19 cellular contexts compared by ENCODE assay signal in the genomic region with DNA sequence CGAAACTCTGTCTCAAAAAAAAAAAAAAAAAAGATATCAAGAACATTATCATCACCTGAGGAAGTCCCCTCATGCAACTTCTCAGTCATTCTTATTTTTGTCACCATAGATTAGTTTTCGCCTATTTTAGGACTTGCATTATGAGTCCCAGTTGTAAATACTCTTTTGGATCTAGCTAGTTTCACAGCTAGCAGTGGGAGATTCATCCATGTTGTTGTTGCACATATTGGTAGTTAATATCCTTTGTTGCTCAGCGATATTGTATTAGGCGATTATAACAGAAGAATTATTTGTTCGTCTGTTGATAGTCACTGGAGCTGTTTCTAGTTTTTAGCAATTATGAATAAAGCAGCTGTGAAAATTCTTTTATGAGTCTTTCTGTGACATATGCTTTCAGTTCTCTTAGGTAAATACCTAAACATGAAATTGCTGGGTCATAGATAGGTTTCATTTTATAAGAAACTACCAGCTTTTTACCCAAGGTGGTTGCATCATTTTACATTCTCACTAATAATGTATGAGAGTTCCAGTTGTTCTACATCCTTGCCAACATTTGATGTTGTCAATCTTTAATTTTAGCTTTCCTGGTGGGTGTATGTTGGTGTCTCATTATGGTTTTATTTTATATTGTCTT. TPM values are rescaled to one million over a fixed set of nuclear protein-coding genes. Genes with fewer than 3 reads are reported as not detected.
DNase-seq lines count a peak whose midpoint lies in the region; ATAC-seq, FAIRE-seq and TF ChIP-seq lines count a peak whose summit lies in the region.
"Had no signal": no experiment of that assay in that cellular context is flagged by ENCODE, and none has a peak within 500 bp of the region (broad histone marks: within the 10 kb centered on the region; RNA-seq: fewer than 3 reads in every experiment).

No MANE protein-coding gene starts in this region.

- H3K79me2 ChIP-seq in K562 (ENCODE audit: control insufficient read depth, insufficient read depth, low read length), result no peaks in the 10 kb centered on the region

- H3K9ac ChIP-seq in K562 (ENCODE audit: insufficient read depth in 1 of 2, low read depth in 2 of 2, low read length in 2 of 2), result no peak overlapping the region

- H3K4me3 ChIP-seq in A549 (no peak overlapping the region), K562 (no peak overlapping the region), WERI-Rb-1 (ENCODE audit: low read depth, low read length) (no peak overlapping the region)

- POLR2A ChIA-PET in A549 (lab: Yijun Ruan, JAX) (interaction anchor here (1.2 kb wide), 1 partner anchor 15 kb away, joined by 3 read pairs; no protein-coding TSS in a partner anchor), K562 (lab: Yijun Ruan, JAX) (interaction anchor here (0.6 to 1.5 kb wide), 4 partner anchors 9 to 209 kb away, joined by 3 to 5 read pairs (median 4); partner anchors contain the start of gene HEXIM1)

- peak overlapping the region; percentile 3; the same call in 1 of the 2 replicates for H2AFZ ChIP-seq in K562 (ENCODE audit: low read depth, low read length)

- no peak for TF ChIP-seq POLR2A in A549 (IDR thresholded peaks at IDR 0.05; ENCODE audit: low read length)
- no peak for TF ChIP-seq POLR2A in K562 (conservative IDR thresholded peaks at IDR 0.05)

- CTCF ChIA-PET in A549 (lab: Yijun Ruan, JAX) (interaction anchor here (0.6 to 4.7 kb wide), 11 partner anchors 10 to 123 kb away, joined by 3 to 43 read pairs (median 4); no protein-coding TSS in a partner anchor), K562 (lab: Yijun Ruan, JAX; ENCODE audit: low intra/inter-chr PET ratio) (no interaction called here)

- ATAC-seq in activated CD4-positive, CD25-positive, alpha-beta regulatory T cell treated with anti-CD3 and anti-CD28 coated beads, Interleukin-2, amount 50 U/mL, for 24 hours, result peak; percentile 70 to 78
- ATAC-seq in A549 (no peak), GM21717 (IDR thresholded peaks at IDR 0.05; ENCODE audit: unreplicated experiment) (peak; percentile 39), K562 (no peak), HG02840 (IDR thresholded peaks at IDR 0.05; ENCODE audit: low FRiP score, unreplicated experiment) (no peak), HG03108 (IDR thresholded peaks at IDR 0.05; ENCODE audit: unreplicated experiment) (no peak)

- H3K4me2 ChIP-seq in A549 (no peak overlapping the region), K562 (ENCODE audit: insufficient read depth, low read length) (no peak overlapping the region)

- TF ChIP-seq CTCF in A549 (IDR thresholded peaks at IDR 0.05) (no peak), K562 (IDR thresholded peaks at IDR 0.05 in 2 of 3, conservative IDR thresholded peaks at IDR 0.05 in 1 of 3; ENCODE audit: insufficient read depth in 2 of 3, low read depth in 1 of 3, low read length in 3 of 3) (no peak), WERI-Rb-1 (IDR thresholded peaks at IDR 0.05; ENCODE audit: low read depth, low read length) (no peak)

- TF ChIP-seq EP300 in A549 (IDR thresholded peaks at IDR 0.05), result no peak
- TF ChIP-seq EP300 in K562 (IDR thresholded peaks at IDR 0.05; ENCODE audit: low read length), result no peak

- no peaks in the 10 kb centered on the region for H3K36me3 ChIP-seq in K562 (ENCODE audit: control insufficient read depth, insufficient read depth, low read length)
- H3K36me3 ChIP-seq in WERI-Rb-1, result no peaks in the 10 kb centered on the region

- H3K27ac ChIP-seq in A549 (no peak overlapping the region), K562 (ENCODE audit: extremely low read depth, low read depth, low read length) (no peak overlapping the region), WERI-Rb-1 (no peak overlapping the region)
- H3K27ac ChIP-seq: 22Rv1 had no signal

- H3K4me1 ChIP-seq in A549, result peaks cover 10% of the 10 kb centered on the region; the same call in 2 of the 3 replicates
- peaks cover 0 to 6% of the 10 kb centered on the region in 2 experiments; a peak in 4 of 5 replicates for H3K4me1 ChIP-seq in K562 (replicated peaks in 1 of 2; ENCODE audit: control insufficient read depth in 2 of 2, insufficient read depth in 2 of 2, low read length in 2 of 2)

- TF ChIP-seq RAD21 in A549 (conservative IDR thresholded peaks at IDR 0.05 in 1 of 2, IDR thresholded peaks at IDR 0.05 in 1 of 2) (no peak), K562 (CRISPR knock-in tag; conservative IDR thresholded peaks at IDR 0.05 in 1 of 2, IDR thresholded peaks at IDR 0.05 in 1 of 2) (no peak)

- FAIRE-seq in A549 (lab: Jason Lieb, UNC) (no peak), K562 (lab: Jason Lieb, UNC) (no peak)
- FAIRE-seq: H54 had no signal

- H3K9me1 ChIP-seq in K562 (ENCODE audit: control insufficient read depth, insufficient read depth, low read length), result no peaks in the 10 kb centered on the region

- no TSS peak for BruUV-seq in K562 (replicated peaks; lab: Mats Ljungman, UMichigan)

- in situ Hi-C loops in K562 (cut with MboI), result no loop called here

- intact Hi-C loops in K562 (cut with micrococcal nuclease), result no loop called here

- H3K9me3 ChIP-seq in A549 (0 out of 3 replicates have a peak, but pooled peaks cover 2% of the 10 kb centered on the region), K562 (replicated peaks; ENCODE audit: control insufficient read depth, insufficient read depth, low read depth, low read length) (no peaks in the 10 kb centered on the region), WERI-Rb-1 (ENCODE audit: severe bottlenecking) (no peaks in the 10 kb centered on the region)

- H4K20me1 ChIP-seq in K562 (replicated peaks; ENCODE audit: control insufficient read depth, insufficient read depth, low read length), result no peaks in the 10 kb centered on the region

- 89% methylated on average over 5 of the region's 5 CpGs for WGBS in A549 (ENCODE audit: missing lambda C conversion rate)
- 27% methylated on average over 5 of the region's 5 CpGs for WGBS in K562 (ENCODE audit: insufficient coverage, low coverage, missing lambda C conversion rate)

- H3K27me3 ChIP-seq in K562 (ENCODE audit: control insufficient read depth in 2 of 2, insufficient read depth in 2 of 2, low read length in 2 of 2) (peaks cover 5 to 21% of the 10 kb centered on the region in 2 experiments; a peak in 3 of 5 replicates), WERI-Rb-1 (ENCODE audit: insufficient read depth, low read depth, severe bottlenecking) (no peaks in the 10 kb centered on the region)

- no peak for DNase-seq in activated CD4-positive, CD25-positive, alpha-beta regulatory T cell treated with anti-CD3 and anti-CD28 coated beads, Interleukin-2, amount 50 U/mL, for 72 hours
- DNase-seq in A549 (ENCODE audit: low read depth in 1 of 2, low spot score in 1 of 2) (no peak), K562 (ENCODE audit: extremely low read depth in 1 of 4, low spot score in 3 of 4) (no peak), WERI-Rb-1 (no peak)
- DNase-seq: C1 segment of cervical spinal cord, DMS153, EL, Kasumi-1, NCI-H1930, NCI-H2171, NCI-H446 treated with DMSO at 0.1 percent for 48 hours, NCI-H774, RPMI8226 had no signal

TF ChIP-seq in A549, 52 proteins besides CTCF, POLR2A, EP300 and RAD21 (continues in another document):
- TF ChIP-seq EHF (CRISPR knock-in tag; IDR thresholded peaks at IDR 0.05), result no peak
- no peak for TF ChIP-seq NR3C1 (IDR thresholded peaks at IDR 0.05)
- no peak for TF ChIP-seq CHD2 (IDR thresholded peaks at IDR 0.05; ENCODE audit: low read length, partially characterized antibody)
- no peak for TF ChIP-seq HEYL (CRISPR knock-in tag; IDR thresholded peaks at IDR 0.05)
- TF ChIP-seq ZFP36 (IDR thresholded peaks at IDR 0.05; ENCODE audit: borderline replicate concordance, partially characterized antibody), result peak; percentile 76
- no peak for TF ChIP-seq HDAC2 (IDR thresholded peaks at IDR 0.05)

TF ChIP-seq in K562, 482 proteins besides CTCF, POLR2A, EP300 and RAD21:
- TF ChIP-seq ATF3 (IDR thresholded peaks at IDR 0.05) (peak; percentile 41), ATF3 (CRISPR knock-in tag; conservative IDR thresholded peaks at IDR 0.05) (no peak), ZFP36 (IDR thresholded peaks at IDR 0.05; ENCODE audit: low read depth, low read length, partially characterized antibody) (peak; percentile 38), XRCC3 (IDR thresholded peaks at IDR 0.05) (no peak), CEBPG (CRISPR knock-in tag; IDR thresholded peaks at IDR 0.05) (no peak), CEBPG (tag; conservative IDR thresholded peaks at IDR 0.05 in 1 of 2, IDR thresholded peaks at IDR 0.05 in 1 of 2) (peak in 1 of 2 experiments; percentile 41; a peak in 1 of 4 replicates), RBM25 (IDR thresholded peaks at IDR 0.05; ENCODE audit: low read depth, low read length, severe bottlenecking) (peak; percentile 51)

RNA-seq across cellular contexts. Expression of gene MAP3K14, which starts 40.7 kb away (rescaled TPM):
- polyA plus RNA-seq in A549 (2011; rRNA removed), result 9.1 and 10.9 TPM in 2 replicates
- 39.9 and 49.0 TPM in 2 replicates for polyA plus RNA-seq in A549 (2012; cell fraction: cytosol; rRNA removed)
- polyA plus RNA-seq in A549 (2012; cell fraction: nucleus; rRNA removed), result 142 and 168 TPM in 2 replicates
- polyA plus RNA-seq in A549 (2017; fragmentation: RNase III; extraction: RNeasy Plus Mini Kit Qiagen cat#74134 plus additional on column Dnase treatment), result 30.7 to 53.6 TPM (median 34.5 TPM) in 3 replicates
- 12.0 and 13.0 TPM in 2 replicates for polyA minus RNA-seq in A549 (2011; rRNA and poly(A)+ RNA removed)
- 11.9 and 31.3 TPM in 2 replicates for total RNA-seq in K562 (2011; cell fraction: chromatin; rRNA removed; ENCODE audit: low replicate concordance)
- total RNA-seq in K562 (2011; cell fraction: nucleolus; rRNA removed), result 14.3 and 19.3 TPM in 2 replicates
- total RNA-seq in K562 (2011; cell fraction: nucleoplasm; rRNA removed), result 11.7 and 12.4 TPM in 2 replicates
- 2.9 and 4.8 TPM in 2 replicates for total RNA-seq in K562 (2014; rRNA removed)
- total RNA-seq in K562 (2014; rRNA removed; fragmentation: Illumina TruSeq; extraction: Trizol), result 0.99 and 1.8 TPM in 2 replicates
- 3.2 and 3.5 TPM in 2 replicates for total RNA-seq in K562 (2015; rRNA removed; fragmentation: Illumina TruSeq; extraction: Trizol)
- total RNA-seq in K562 (2021), result 7.9 and 8.7 TPM in 2 replicates
- 5.3 and 7.5 TPM in 2 replicates for polyA plus RNA-seq in K562 (2011; rRNA removed)
- 6.5 and 9.0 TPM in 2 replicates for polyA plus RNA-seq in K562 (2011; cell fraction: cytosol; rRNA removed)
- polyA plus RNA-seq in K562 (2011; cell fraction: nucleus; rRNA removed), result 16.1 and 28.3 TPM in 2 replicates
- polyA plus RNA-seq in K562 (2012), result 3.6 and 5.4 TPM in 2 replicates
- polyA plus RNA-seq in K562 (2014; fragmentation: Illumina TruSeq; extraction: Trizol), result 3.7 and 3.9 TPM in 2 replicates
- under 1 TPM; 0.45 to 0.56 TPM for polyA plus RNA-seq in K562 (2014; fragmentation: Nextera tagmentation; extraction: Ambion mirVana)
- polyA plus RNA-seq in K562 (2014; rRNA removed), result 4.9 TPM in 2 replicates
- 3.2 and 6.0 TPM in 2 replicates for polyA minus RNA-seq in K562 (2011; rRNA and poly(A)+ RNA removed)
- polyA minus RNA-seq in K562 (2011; cell fraction: cytosol; rRNA and poly(A)+ RNA removed), result 4.9 and 5.2 TPM in 2 replicates
- 7.8 and 8.2 TPM in 2 replicates for polyA minus RNA-seq in K562 (2011; cell fraction: nucleus; rRNA and poly(A)+ RNA removed)

Comparison
In these comparisons a context has a peak if more than half of its experiments do, and no peak if none do; other contexts are left out.
1. ATAC-seq: peak in activated CD4-positive, CD25-positive, alpha-beta regulatory T cell treated with anti-CD3 and anti-CD28 coated beads, Interleukin-2, amount 50 U/mL, for 24 hours (2 of 2) and GM21717 (single experiment); none in A549 (0 of 2), K562 (single experiment), HG02840 (single experiment) and HG03108 (single experiment).